In genomic region chr2:182868049-182868422, GRCh38 we compare ENCODE assay signal across 14 cellular contexts. TPM values are rescaled to one million over a fixed set of nuclear protein-coding genes. Genes with fewer than 3 reads are reported as not detected.
DNase-seq lines count a peak whose midpoint lies in the region; ATAC-seq and TF ChIP-seq lines count a peak whose summit lies in the region.
"Had no signal": no experiment of that assay in that cellular context is flagged by ENCODE, and none has a peak within 500 bp of the region (broad histone marks: within the 10 kb centered on the region; RNA-seq: fewer than 3 reads in every experiment).

No MANE protein-coding gene starts in this region.

- no peaks in the 10 kb centered on the region for H3K9me3 ChIP-seq in PC-9 (ENCODE audit: insufficient read depth, low read depth)
- H3K9me3 ChIP-seq: psoas muscle, tibial nerve had no signal

- DNase-seq in DMS 273 (lab: John Stamatoyannopoulos, UW; ENCODE audit: unreplicated experiment) (peak; percentile 65), H7 (peak; percentile 33), PC-9 (no peak), iPS-NIHi11 (ENCODE audit: low spot score) (peak; percentile 24)
- DNase-seq in activated CD8-positive, alpha-beta memory T cell treated with anti-CD3 and anti-CD28 coated beads, Interleukin-2, amount 10 ng/mL, durations not matched to agents 7 days and 5 days: no peak
- DNase-seq in activated CD4-positive, CD25-positive, alpha-beta regulatory T cell (lab: John Stamatoyannopoulos, UW): no peak
- DNase-seq: activated CD4-positive, alpha-beta T cell treated with anti-CD3 and anti-CD28 coated beads, Interleukin-2, amount 10 ng/mL, durations not matched to agents 24 days and 14 days; Calu3; NCI-H2081; psoas muscle; T-helper 17 cell had no signal

- H3K27me3 ChIP-seq in H7 (ENCODE audit: control insufficient read depth, insufficient read depth, low read length): peaks cover 28% of the 10 kb centered on the region
- H3K27me3 ChIP-seq in PC-9 (ENCODE audit: insufficient read depth, low read depth): no peaks in the 10 kb centered on the region
- H3K27me3 ChIP-seq: tibial nerve had no signal

- 0 out of 2 replicates have a peak, but pooled peaks cover 4% of the 10 kb centered on the region for H3K9me2 ChIP-seq in PC-9 (ENCODE audit: insufficient read depth)

- H3F3A ChIP-seq in PC-9 (ENCODE audit: insufficient read depth, low read depth): no peaks in the 10 kb centered on the region

- H3K4me1 Mint-ChIP-seq in activated CD8-positive, alpha-beta memory T cell treated with anti-CD3 and anti-CD28 coated beads, Interleukin-2, amount 10 ng/mL, durations not matched to agents 7 days and 5 days: peaks cover 19% of the 10 kb centered on the region

- H3K4me3 Mint-ChIP-seq in activated CD8-positive, alpha-beta memory T cell treated with anti-CD3 and anti-CD28 coated beads, Interleukin-2, amount 10 ng/mL, durations not matched to agents 7 days and 5 days: no peak overlapping the region
- H3K4me3 Mint-ChIP-seq: T-helper 17 cell had no signal

- H3K79me2 ChIP-seq in PC-9 (ENCODE audit: low read depth): no peaks in the 10 kb centered on the region

- no peak overlapping the region for H3K27ac ChIP-seq in PC-9
- H3K27ac ChIP-seq: psoas muscle had no signal

- H3K4me3 ChIP-seq in H7 (ENCODE audit: insufficient read depth, low read depth, low read length) (no peak overlapping the region), PC-9 (no peak overlapping the region)

- no peaks in the 10 kb centered on the region for H3K36me3 ChIP-seq in H7 (replicated peaks; ENCODE audit: control insufficient read depth, insufficient read depth, low read length)
- no peaks in the 10 kb centered on the region for H3K36me3 ChIP-seq in PC-9 (ENCODE audit: low read depth)
- H3K36me3 ChIP-seq: tibial nerve had no signal

- H3K36me3 Mint-ChIP-seq in activated CD8-positive, alpha-beta memory T cell treated with anti-CD3 and anti-CD28 coated beads, Interleukin-2, amount 10 ng/mL, durations not matched to agents 7 days and 5 days: no peaks in the 10 kb centered on the region

- intact Hi-C loops in PC-9 (cut with micrococcal nuclease; ENCODE audit: unreplicated experiment): loop anchor here (5.0 kb wide), 1 partner anchor 34 kb away; no protein-coding TSS in a partner anchor

- H3K9me3 Mint-ChIP-seq in activated CD8-positive, alpha-beta memory T cell treated with anti-CD3 and anti-CD28 coated beads, Interleukin-2, amount 10 ng/mL, durations not matched to agents 7 days and 5 days (ENCODE audit: low read depth): no peaks in the 10 kb centered on the region
- H3K9me3 Mint-ChIP-seq: activated CD4-positive, alpha-beta T cell treated with anti-CD3 and anti-CD28 coated beads, Interleukin-2, amount 10 ng/mL, durations not matched to agents 24 days and 14 days had no signal

- peaks cover 77% of the 10 kb centered on the region for H3K27me3 Mint-ChIP-seq in activated CD8-positive, alpha-beta memory T cell treated with anti-CD3 and anti-CD28 coated beads, Interleukin-2, amount 10 ng/mL, durations not matched to agents 7 days and 5 days

- no peak overlapping the region for H3K4me2 ChIP-seq in PC-9

- no peak for ATAC-seq in activated CD8-positive, alpha-beta memory T cell treated with anti-CD3 and anti-CD28 coated beads, Interleukin-2, amount 10 ng/mL, durations not matched to agents 7 days and 5 days
- no peak for ATAC-seq in GM18502 (IDR thresholded peaks at IDR 0.05; ENCODE audit: poor library complexity, unreplicated experiment)
- no peak for ATAC-seq in GM21528 (IDR thresholded peaks at IDR 0.05; ENCODE audit: low FRiP score, unreplicated experiment)
- ATAC-seq: T-helper 17 cell had no signal

- H2AFZ ChIP-seq in PC-9: 0 out of 2 replicates have a peak overlapping the region, but pooled peaks have one; percentile 31

- no peak for TF ChIP-seq CTCF in PC-9 (conservative IDR thresholded peaks at IDR 0.05)

- no peaks in the 10 kb centered on the region for H4K20me1 ChIP-seq in PC-9 (ENCODE audit: insufficient read depth)

- no TSS peak for BruUV-seq in PC-9 (replicated peaks; lab: Mats Ljungman, UMichigan)

- H3K4me1 ChIP-seq in PC-9 (replicated peaks; ENCODE audit: insufficient read depth): no peaks in the 10 kb centered on the region

- no peak overlapping the region for H3K27ac Mint-ChIP-seq in activated CD8-positive, alpha-beta memory T cell treated with anti-CD3 and anti-CD28 coated beads, Interleukin-2, amount 10 ng/mL, durations not matched to agents 7 days and 5 days
- H3K27ac Mint-ChIP-seq: activated CD4-positive, alpha-beta T cell treated with anti-CD3 and anti-CD28 coated beads, Interleukin-2, amount 10 ng/mL, durations not matched to agents 24 days and 14 days; T-helper 17 cell had no signal

- CTCF ChIA-PET in PC-9 (lab: Charles Lee): interaction anchor here (1.6 kb wide), 1 partner anchor 381 kb away, joined by 4 read pairs; no protein-coding TSS in a partner anchor
- CTCF ChIA-PET in activated CD8-positive, alpha-beta memory T cell treated with anti-CD3 and anti-CD28 coated beads, Interleukin-2, amount 10 ng/mL, durations not matched to agents 7 days and 5 days (lab: Charles Lee): no interaction called here

- POLR2A ChIA-PET in PC-9 (lab: Charles Lee; ENCODE audit: unreplicated experiment): no interaction called here

RNA-seq across cellular contexts. Expression of gene FRZB, which starts 1.6 kb away (rescaled TPM):
- total RNA-seq in H7 (2014; rRNA removed; shearing (Covaris generic)): 0.15 and 1.5 TPM in 2 replicates
- total RNA-seq in PC-9 (2021): 0.15 TPM in 2 replicates
- not detected for total RNA-seq in activated CD8-positive, alpha-beta memory T cell treated with anti-CD3 and anti-CD28 coated beads, Interleukin-2, amount 10 ng/mL, durations not matched to agents 7 days and 5 days
- total RNA-seq: activated CD4-positive, alpha-beta T cell treated with anti-CD3 and anti-CD28 coated beads, Interleukin-2, amount 10 ng/mL, durations not matched to agents 24 days and 14 days; T-helper 17 cell had no signal

Comparison
In these comparisons a context has a peak if more than half of its experiments do, and no peak if none do; other contexts are left out.
1. DNase-seq: peak in DMS 273 (single experiment), H7 (single experiment) and iPS-NIHi11 (single experiment); none in PC-9 (0 of 2), activated CD8-positive, alpha-beta memory T cell treated with anti-CD3 and anti-CD28 coated beads, Interleukin-2, amount 10 ng/mL, durations not matched to agents 7 days and 5 days (single experiment) and activated CD4-positive, CD25-positive, alpha-beta regulatory T cell (0 of 4).